In genomic region chrX:39741904-39742303, GRCh38 we compare ENCODE assay signal across 35 cellular contexts.
DNase-seq lines count a peak whose midpoint lies in the region; ATAC-seq, FAIRE-seq and TF ChIP-seq lines count a peak whose summit lies in the region.
"Had no signal": no experiment of that assay in that cellular context is flagged by ENCODE, and none has a peak within 500 bp of the region (broad histone marks: within the 10 kb centered on the region; RNA-seq: fewer than 3 reads in every experiment).

No MANE protein-coding gene starts in this region.

- H3K36me3 Mint-ChIP-seq in astrocyte (ENCODE audit: low read depth, unreplicated experiment), result no peaks in the 10 kb centered on the region
- H3K36me3 Mint-ChIP-seq: CD4-positive, alpha-beta memory T cell; CD4-positive, CD25-positive, alpha-beta regulatory T cell; CD8-positive, alpha-beta memory T cell; CD8-positive, alpha-beta T cell had no signal

- no peak overlapping the region for H3K9ac ChIP-seq in astrocyte (ENCODE audit: low read length)
- H3K9ac ChIP-seq in mesendoderm (ENCODE audit: low read length), result no peak overlapping the region
- H3K9ac ChIP-seq: BLaER1; BLaER1 treated with 17β-estradiol and CSF1 and Interleukin-3, amounts not matched to agents 10 nM and 100 nM had no signal

- H2BK15ac ChIP-seq in mesendoderm (replicated peaks; ENCODE audit: low read depth), result no peak overlapping the region

- H3K27me3 Mint-ChIP-seq in astrocyte (ENCODE audit: low read depth, unreplicated experiment), result no peaks in the 10 kb centered on the region
- H3K27me3 Mint-ChIP-seq: B cell; CD4-positive, alpha-beta memory T cell; CD4-positive, alpha-beta T cell had no signal

- no peaks in the 10 kb centered on the region for H3K9me3 Mint-ChIP-seq in astrocyte (ENCODE audit: unreplicated experiment)
- H3K9me3 Mint-ChIP-seq: CD4-positive, alpha-beta memory T cell; CD4-positive, alpha-beta T cell; CD8-positive, alpha-beta memory T cell; CD8-positive, alpha-beta T cell had no signal

- H3K23ac ChIP-seq in mesendoderm (ENCODE audit: low read length), result no peak overlapping the region

- no peak overlapping the region for H3K18ac ChIP-seq in mesendoderm (ENCODE audit: low read length)

- peak; percentile 63 for FAIRE-seq in astrocyte (lab: Jason Lieb, UNC)
- FAIRE-seq: A204.1, D721Med had no signal

- H3K4me1 Mint-ChIP-seq in astrocyte (ENCODE audit: low read depth, unreplicated experiment), result no peaks in the 10 kb centered on the region
- H3K4me1 Mint-ChIP-seq: B cell; CD4-positive, alpha-beta memory T cell; CD4-positive, CD25-positive, alpha-beta regulatory T cell; CD8-positive, alpha-beta memory T cell had no signal

- H4K8ac ChIP-seq in mesendoderm (ENCODE audit: low read depth, low read length), result no peak overlapping the region

- H3K79me1 ChIP-seq in mesendoderm (ENCODE audit: low read length), result no peaks in the 10 kb centered on the region

- H3K79me2 ChIP-seq in astrocyte (ENCODE audit: insufficient read depth, low read length) (no peaks in the 10 kb centered on the region), mesendoderm (ENCODE audit: control insufficient read depth, insufficient read depth, low read length) (no peaks in the 10 kb centered on the region)

- TF ChIP-seq CTCF in astrocyte (IDR thresholded peaks at IDR 0.05; ENCODE audit: insufficient read depth, low read depth, low read length), result no peak

- peak overlapping the region; percentile 25 for H3K56ac ChIP-seq in mesendoderm (ENCODE audit: low read length)

- WGBS in mesendoderm (ENCODE audit: extremely low coverage, insufficient coverage, low lambda C conversion rate), result no CpG with 5 or more reads among the region's 3 CpGs

- H2AK5ac ChIP-seq in mesendoderm (ENCODE audit: low read length), result no peak overlapping the region

- H3K27ac Mint-ChIP-seq in astrocyte (ENCODE audit: unreplicated experiment), result no peak overlapping the region
- H3K27ac Mint-ChIP-seq: B cell; CD14-positive monocyte; CD4-positive, alpha-beta memory T cell; CD4-positive, alpha-beta T cell; CD4-positive, CD25-positive, alpha-beta regulatory T cell; CD8-positive, alpha-beta memory T cell; CD8-positive, alpha-beta T cell had no signal

- no peaks in the 10 kb centered on the region for H3K27me3 ChIP-seq in astrocyte (ENCODE audit: insufficient read depth, low read length)
- no peaks in the 10 kb centered on the region for H3K27me3 ChIP-seq in mesendoderm (ENCODE audit: insufficient read depth, low read length, poor library complexity)
- H3K27me3 ChIP-seq: BE2C; BLaER1; BLaER1 treated with 17β-estradiol and CSF1 and Interleukin-3, amounts not matched to agents 10 nM and 100 nM had no signal

- no peaks in the 10 kb centered on the region for H3K9me3 ChIP-seq in astrocyte (ENCODE audit: insufficient read depth, low read depth, low read length)
- H3K9me3 ChIP-seq: A549; BE2C; BLaER1; BLaER1 treated with 17β-estradiol and CSF1 and Interleukin-3, amounts not matched to agents 10 nM and 100 nM; Caco-2 had no signal

- no peak overlapping the region for H3K4me3 Mint-ChIP-seq in astrocyte (ENCODE audit: unreplicated experiment)
- H3K4me3 Mint-ChIP-seq: B cell; CD14-positive monocyte; CD4-positive, alpha-beta memory T cell; CD4-positive, alpha-beta T cell; CD4-positive, CD25-positive, alpha-beta regulatory T cell; CD8-positive, alpha-beta memory T cell; CD8-positive, alpha-beta T cell had no signal

- no peak overlapping the region for H3K4me2 ChIP-seq in astrocyte (ENCODE audit: low read length)
- H3K4me2 ChIP-seq in mesendoderm (ENCODE audit: low read length), result no peak overlapping the region
- H3K4me2 ChIP-seq: A549; BLaER1; BLaER1 treated with 17β-estradiol and CSF1 and Interleukin-3, amounts not matched to agents 10 nM and 100 nM had no signal

- H2BK5ac ChIP-seq in mesendoderm (ENCODE audit: low read length), result no peak overlapping the region

- H2AFZ ChIP-seq in astrocyte (ENCODE audit: low read depth, low read length), result no peak overlapping the region

- H3K4me1 ChIP-seq in astrocyte (ENCODE audit: insufficient read depth, low read length) (no peaks in the 10 kb centered on the region), mesendoderm (ENCODE audit: control insufficient read depth, low read depth, low read length) (no peaks in the 10 kb centered on the region)
- H3K4me1 ChIP-seq: BE2C, Caco-2 had no signal

- H4K20me1 ChIP-seq in astrocyte (ENCODE audit: insufficient read depth, low read length), result no peaks in the 10 kb centered on the region
- H4K20me1 ChIP-seq: BLaER1; BLaER1 treated with 17β-estradiol and CSF1 and Interleukin-3, amounts not matched to agents 10 nM and 100 nM had no signal

- no peak overlapping the region for H3K4ac ChIP-seq in mesendoderm (ENCODE audit: low read depth, low read length)

- H2BK120ac ChIP-seq in mesendoderm (ENCODE audit: low read depth, low read length), result no peak overlapping the region

- H4K5ac ChIP-seq in mesendoderm (ENCODE audit: low read length), result no peak overlapping the region

- intact Hi-C loops in left ventricle myocardium superior (cut with micrococcal nuclease), result no loop called here
- intact Hi-C loops in Right ventricle myocardium inferior (cut with DNase I), result no loop called here

- no peak overlapping the region for H3K27ac ChIP-seq in astrocyte (ENCODE audit: low read depth, low read length)
- H3K27ac ChIP-seq in mesendoderm (ENCODE audit: low read depth, low read length), result no peak overlapping the region
- H3K27ac ChIP-seq: 22Rv1; A549; BLaER1; BLaER1 treated with 17β-estradiol and CSF1 and Interleukin-3, amounts not matched to agents 10 nM and 100 nM; C4-2B had no signal

- ATAC-seq in left ventricle myocardium superior (peak; percentile 55), Right ventricle myocardium inferior (no peak)
- ATAC-seq: A549; CD8-positive, alpha-beta T cell had no signal

- no peaks in the 10 kb centered on the region for H3K36me3 ChIP-seq in astrocyte (ENCODE audit: insufficient read depth, low read length)
- H3K36me3 ChIP-seq in mesendoderm (ENCODE audit: control insufficient read depth, insufficient read depth, low read length), result no peaks in the 10 kb centered on the region
- H3K36me3 ChIP-seq: BE2C; BLaER1; BLaER1 treated with 17β-estradiol and CSF1 and Interleukin-3, amounts not matched to agents 10 nM and 100 nM had no signal

- H3K4me3 ChIP-seq in astrocyte (ENCODE audit: insufficient read depth, low read depth, low read length) (no peak overlapping the region), mesendoderm (ENCODE audit: low read length) (no peak overlapping the region)
- H3K4me3 ChIP-seq: A549; BLaER1; BLaER1 treated with 17β-estradiol and CSF1 and Interleukin-3, amounts not matched to agents 10 nM and 100 nM had no signal

- DNase-seq in left ventricle myocardium superior (no peak), Right ventricle myocardium inferior (ENCODE audit: missing footprints) (no peak), astrocyte (ENCODE audit: low read depth) (no peak), mesendoderm (no peak), amniotic stem cell (lab: John Stamatoyannopoulos, UW) (no peak), NCI-H446 (lab: John Stamatoyannopoulos, UW) (no peak)
- DNase-seq: 8988T; ACHN; AML-193; BE2C; C1 segment of cervical spinal cord; Caco-2; Calu3; CD4-positive, alpha-beta memory T cell; CD4-positive, alpha-beta T cell; CD4-positive, CD25-positive, alpha-beta regulatory T cell; CD8-positive, alpha-beta memory T cell; CD8-positive, alpha-beta T cell; COR-L47; DMS 273 treated with DMSO at 0.1 percent for 48 hours; DMS153; DMS53; DMS79; DMS79 treated with DMSO at 0.1 percent for 48 hours; DND-41; EL had no signal
